12 cellular contexts compared by ENCODE assay signal in genomic region chr2:26735096-26735495, GRCh38. TPM values are rescaled to one million over a fixed set of nuclear protein-coding genes. Genes with fewer than 3 reads are reported as not detected.
DNase-seq lines count a peak whose midpoint lies in the region; ATAC-seq and TF ChIP-seq lines count a peak whose summit lies in the region.
"Had no signal": no experiment of that assay in that cellular context is flagged by ENCODE, and none has a peak within 500 bp of the region (broad histone marks: within the 10 kb centered on the region; RNA-seq: fewer than 3 reads in every experiment).

No MANE protein-coding gene starts in this region.

- H2AFZ ChIP-seq in osteoblast (ENCODE audit: low read length) = no peak overlapping the region

- peaks cover 2% of the 10 kb centered on the region for H3K4me1 Mint-ChIP-seq in progenitor cell of endocrine pancreas (ENCODE audit: low read depth)

- peak; percentile 84 for DNase-seq in EL
- DNase-seq in RKO (ENCODE audit: low spot score) = peak; percentile 55
- DNase-seq in fibroblast of peridontal ligament (ENCODE audit: extremely low read depth) = peak; percentile 95
- peak; percentile 98 for DNase-seq in osteoblast (ENCODE audit: insufficient read length, low spot score, missing footprints)
- DNase-seq in KBM-7 = no peak
- DNase-seq in pons (ENCODE audit: low spot score) = no peak
- no peak for DNase-seq in progenitor cell of endocrine pancreas (ENCODE audit: low spot score, unreplicated experiment)
- DNase-seq: NCI-H2171 treated with DMSO at 0.1 percent for 48 hours had no signal

- H3K27me3 Mint-ChIP-seq in progenitor cell of endocrine pancreas = peaks cover 19% of the 10 kb centered on the region

- H3K36me3 Mint-ChIP-seq in progenitor cell of endocrine pancreas (ENCODE audit: insufficient read depth) = no peaks in the 10 kb centered on the region

- no peak overlapping the region for H3K4me3 ChIP-seq in osteoblast (ENCODE audit: insufficient read depth, low read length)

- no peaks in the 10 kb centered on the region for H3K36me3 ChIP-seq in osteoblast (ENCODE audit: insufficient read depth, low read length)

- no peak overlapping the region for H3K4me3 Mint-ChIP-seq in progenitor cell of endocrine pancreas (ENCODE audit: low read depth)

- no peak overlapping the region for H3K4me2 ChIP-seq in osteoblast (ENCODE audit: insufficient read depth, low read length)

- no peaks in the 10 kb centered on the region for H3K9me3 Mint-ChIP-seq in progenitor cell of endocrine pancreas (ENCODE audit: low read depth)

- H3K79me2 ChIP-seq in osteoblast (ENCODE audit: insufficient read depth, low read length) = no peaks in the 10 kb centered on the region

- H3K27me3 ChIP-seq in osteoblast (ENCODE audit: insufficient read depth, low read length) = no peaks in the 10 kb centered on the region

- H3K27ac ChIP-seq in osteoblast (ENCODE audit: low read depth, low read length) = no peak overlapping the region

- H3K4me1 ChIP-seq in osteoblast (ENCODE audit: insufficient read depth, low read length) = no peaks in the 10 kb centered on the region

- no peaks in the 10 kb centered on the region for H4K20me1 ChIP-seq in osteoblast (ENCODE audit: insufficient read depth, low read length)

- H3K9me3 ChIP-seq in osteoblast (ENCODE audit: low read depth, low read length) = no peaks in the 10 kb centered on the region

- no peak for TF ChIP-seq CTCF in osteoblast (IDR thresholded peaks at IDR 0.05; ENCODE audit: extremely low read depth, low read depth, low read length)
- TF ChIP-seq CTCF in progenitor cell of endocrine pancreas (IDR thresholded peaks at IDR 0.05; ENCODE audit: unreplicated experiment) = no peak

- no peak for ATAC-seq in GM21717 (IDR thresholded peaks at IDR 0.05; ENCODE audit: unreplicated experiment)
- ATAC-seq: activated CD4-positive, CD25-positive, alpha-beta regulatory T cell treated with anti-CD3 and anti-CD28 coated beads, Interleukin-2, amount 50 U/mL, for 24 hours had no signal

- H3K27ac Mint-ChIP-seq in progenitor cell of endocrine pancreas = no peak overlapping the region

- in situ Hi-C loops in KBM-7 (cut with MboI; ENCODE audit: low pct_unique_long_range_greater_than_20kb, low sequenced_read_pairs) = no loop called here

RNA-seq across cellular contexts. Expression of gene SLC35F6, which starts 29.0 kb away (rescaled TPM):
- total RNA-seq in osteoblast (82.8 and 83.6 TPM in 2 replicates), progenitor cell of endocrine pancreas (19.2 and 19.9 TPM in 2 replicates)

RNA-seq across cellular contexts. Expression of gene KCNK3, which starts 42.6 kb away (rescaled TPM):
- not detected in 2 replicates for total RNA-seq in osteoblast
- total RNA-seq in progenitor cell of endocrine pancreas = 1.2 and 1.5 TPM in 2 replicates
- total RNA-seq: dermis microvascular lymphatic vessel endothelial cell, SK-MEL-5 had no signal

RNA-seq across cellular contexts. Expression of gene CENPA, which starts 50.8 kb away (rescaled TPM):
- total RNA-seq in osteoblast (2.2 and 2.9 TPM in 2 replicates), progenitor cell of endocrine pancreas (10.5 and 10.7 TPM in 2 replicates)

Comparison
In these comparisons a context has a peak if more than half of its experiments do, and no peak if none do; other contexts are left out.
1. DNase-seq: peak in EL (single experiment), RKO (single experiment), fibroblast of peridontal ligament (single experiment) and osteoblast (single experiment); none in KBM-7 (single experiment), pons (single experiment) and progenitor cell of endocrine pancreas (single experiment).